7 cellular contexts compared by ENCODE assay signal in the genomic region with DNA sequence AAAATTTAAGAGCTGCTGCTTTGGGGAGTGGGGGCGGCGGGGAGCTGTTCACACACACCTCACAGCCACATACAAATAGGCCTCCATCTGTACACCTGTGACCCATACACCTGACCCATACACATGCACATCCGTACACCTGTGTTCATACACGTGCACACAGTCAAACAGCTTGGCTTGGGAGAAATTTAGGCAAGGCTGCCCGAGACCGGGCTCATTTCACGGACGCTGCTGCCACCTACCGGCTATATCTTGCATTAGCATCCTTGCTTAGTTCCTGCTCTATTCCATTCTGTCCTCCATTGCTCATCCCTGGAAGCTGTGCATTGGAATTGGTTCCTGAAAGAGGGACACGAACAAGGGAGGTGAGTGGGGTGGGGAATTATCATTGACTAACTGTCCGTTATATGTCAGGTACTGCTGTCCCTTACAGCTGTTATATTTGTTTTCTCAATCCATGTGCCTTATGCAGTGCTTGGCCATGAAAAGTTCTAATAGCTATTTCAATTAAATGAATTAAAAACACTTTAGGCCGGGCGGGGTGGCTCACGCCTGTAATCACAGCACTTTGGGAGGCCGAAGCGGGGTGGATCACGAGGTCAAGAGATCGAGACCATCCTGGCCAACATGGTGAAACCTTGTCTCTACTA. TPM values are rescaled to one million over a fixed set of nuclear protein-coding genes. Genes with fewer than 3 reads are reported as not detected.
DNase-seq lines count a peak whose midpoint lies in the region; TF ChIP-seq lines count a peak whose summit lies in the region.

No MANE protein-coding gene starts in this region.

- H4K20me1 ChIP-seq in SK-N-SH (ENCODE audit: insufficient read depth), result no peaks in the 10 kb centered on the region

- 17% methylated on average over 15 of the region's 18 CpGs for WGBS in SK-N-SH (ENCODE audit: low lambda C conversion rate)

- peak; percentile 99 for TF ChIP-seq RAD21 in SK-N-SH (IDR thresholded peaks at IDR 0.05; ENCODE audit: low read length)

- CTCF ChIA-PET in SK-N-SH (lab: Yijun Ruan, JAX), result interaction anchor here (0.5 to 22.5 kb wide), 75 partner anchors 7 to 1832 kb away, joined by 3 to 894 read pairs (median 4); partner anchors contain the start of genes OPRD1, RNU11, SRSF4 and TAF12

- H3K4me1 ChIP-seq in SK-N-SH (ENCODE audit: control insufficient read depth in 1 of 2, insufficient read depth in 2 of 2, low read depth in 1 of 2, low read length in 1 of 2), result peaks cover 0 to 3% of the 10 kb centered on the region in 2 experiments; a peak in 1 of 4 replicates

- no peak overlapping the region for H3K4me2 ChIP-seq in SK-N-SH

- H3F3A ChIP-seq in SK-N-SH (replicated peaks; ENCODE audit: insufficient read depth), result no peaks in the 10 kb centered on the region

- H3K27ac ChIP-seq in SK-N-SH (ENCODE audit: low read depth in 2 of 2, low read length in 1 of 2), result no peak overlapping the region

- in situ Hi-C loops in GM13977 (cut with MboI; ENCODE audit: low pct_unique_long_range_greater_than_20kb, low sequenced_read_pairs, unreplicated experiment), result loop anchor here (10.0 kb wide), 2 partner anchors 92 to 232 kb away; partner anchors contain the start of genes RNU11 and TAF12

- no peaks in the 10 kb centered on the region for H3K9me3 ChIP-seq in SK-N-SH

- H3K79me2 ChIP-seq in SK-N-SH (ENCODE audit: insufficient read depth), result no peaks in the 10 kb centered on the region

- no peak overlapping the region for H2AFZ ChIP-seq in SK-N-SH (ENCODE audit: low read depth)

- POLR2A ChIA-PET in SK-N-SH (lab: Yijun Ruan, JAX), result interaction anchor here (0.6 to 1.9 kb wide), 6 partner anchors 11 to 296 kb away, joined by 3 to 14 read pairs (median 6); partner anchors contain the start of genes RNU11 and TAF12

- peak overlapping the region in 1 of 2 experiments; percentile 31; a peak in 1 of 4 replicates for H3K4me3 ChIP-seq in SK-N-SH (ENCODE audit: low read depth in 2 of 2, low read length in 1 of 2)

- no peaks in the 10 kb centered on the region for H3K27me3 ChIP-seq in SK-N-SH (ENCODE audit: insufficient read depth)

- peak; percentile 84 for TF ChIP-seq CTCF in GM13977 (IDR thresholded peaks at IDR 0.05; ENCODE audit: extremely low read depth, insufficient read depth, missing control alignments)
- peak; percentile 91 for TF ChIP-seq CTCF in SK-N-SH (IDR thresholded peaks at IDR 0.05)

- H3K9me2 ChIP-seq in SK-N-SH, result no peaks in the 10 kb centered on the region

- H3K36me3 ChIP-seq in SK-N-SH (replicated peaks in 1 of 2; ENCODE audit: control insufficient read depth in 1 of 2, insufficient read depth in 2 of 2, low read length in 1 of 2), result no peaks in the 10 kb centered on the region

- DNase-seq in GM13977 (ENCODE audit: low spot score) (peak; percentile 80), NCI-H1048 (lab: John Stamatoyannopoulos, UW) (peak; percentile 20), SK-N-SH (peak; percentile 80), glomerular visceral epithelial cell (ENCODE audit: extremely low spot score) (peak; percentile 80), pons (ENCODE audit: low spot score) (peak; percentile 66), ureter (ENCODE audit: low spot score) (peak; percentile 82)
- peak; percentile 76 for DNase-seq in activated naive CD4-positive, alpha-beta T cell treated with Interleukin-2 at 50 U/mL for 16 hours

- no peak overlapping the region for H3K9ac ChIP-seq in SK-N-SH

- no peak for TF ChIP-seq EP300 in SK-N-SH (IDR thresholded peaks at IDR 0.05; ENCODE audit: borderline replicate concordance in 1 of 2, low read depth in 1 of 2, low read length in 1 of 2)

TF ChIP-seq in SK-N-SH, 30 proteins besides CTCF, POLR2A, EP300 and RAD21:
- TF ChIP-seq, protein P1, sequence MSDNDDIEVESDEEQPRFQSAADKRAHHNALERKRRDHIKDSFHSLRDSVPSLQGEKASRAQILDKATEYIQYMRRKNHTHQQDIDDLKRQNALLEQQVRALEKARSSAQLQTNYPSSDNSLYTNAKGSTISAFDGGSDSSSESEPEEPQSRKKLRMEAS (IDR thresholded peaks at IDR 0.05; ENCODE audit: low read depth), result no peak
- TF ChIP-seq MEF2A (IDR thresholded peaks at IDR 0.05; ENCODE audit: borderline replicate concordance, low read depth) (no peak), RXRA (IDR thresholded peaks at IDR 0.05; ENCODE audit: borderline replicate concordance, low read depth) (no peak), CHD2 (IDR thresholded peaks at IDR 0.05; ENCODE audit: low read length, partially characterized antibody) (peak; percentile 47), RCOR1 (IDR thresholded peaks at IDR 0.05; ENCODE audit: low read length) (0 out of 2 replicates have a peak, but pooled peaks have one; percentile 37), MXI1 (IDR thresholded peaks at IDR 0.05; ENCODE audit: low read depth, low read length) (peak; percentile 78; the same call in 1 of the 2 replicates), FOSL2 (IDR thresholded peaks at IDR 0.05; ENCODE audit: borderline replicate concordance, low read depth) (no peak), NRF1 (IDR thresholded peaks at IDR 0.05; ENCODE audit: low read depth, low read length) (no peak), GATA2 (CRISPR knock-in tag; IDR thresholded peaks at IDR 0.05) (no peak), GABPA (IDR thresholded peaks at IDR 0.05; ENCODE audit: low read depth) (no peak), SMC3 (IDR thresholded peaks at IDR 0.05; ENCODE audit: low read depth, low read length) (peak; percentile 98), FOXM1 (IDR thresholded peaks at IDR 0.05; ENCODE audit: low read depth) (no peak), RFX5 (IDR thresholded peaks at IDR 0.05; ENCODE audit: low read length) (0 out of 2 replicates have a peak, but pooled peaks have one; percentile 29), SIN3A (IDR thresholded peaks at IDR 0.05; ENCODE audit: borderline replicate concordance, low read depth, low read length) (peak; percentile 53; the same call in 1 of the 2 replicates)
- TF ChIP-seq, protein P2, sequence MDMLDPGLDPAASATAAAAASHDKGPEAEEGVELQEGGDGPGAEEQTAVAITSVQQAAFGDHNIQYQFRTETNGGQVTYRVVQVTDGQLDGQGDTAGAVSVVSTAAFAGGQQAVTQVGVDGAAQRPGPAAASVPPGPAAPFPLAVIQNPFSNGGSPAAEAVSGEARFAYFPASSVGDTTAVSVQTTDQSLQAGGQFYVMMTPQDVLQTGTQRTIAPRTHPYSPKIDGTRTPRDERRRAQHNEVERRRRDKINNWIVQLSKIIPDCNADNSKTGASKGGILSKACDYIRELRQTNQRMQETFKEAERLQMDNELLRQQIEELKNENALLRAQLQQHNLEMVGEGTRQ (IDR thresholded peaks at IDR 0.05; ENCODE audit: borderline replicate concordance, low read depth, low read length), result no peak

RNA-seq across cellular contexts. Expression of gene EPB41, which starts 37.1 kb away (rescaled TPM):
- 7.4 and 10.3 TPM in 2 replicates for polyA plus RNA-seq in SK-N-SH (2012; rRNA removed)
- polyA plus RNA-seq in SK-N-SH (2012; cell fraction: cytosol; rRNA removed), result 8.9 and 14.2 TPM in 2 replicates
- polyA plus RNA-seq in SK-N-SH (2012; cell fraction: nucleus; rRNA removed), result 12.1 and 21.9 TPM in 2 replicates
- 109 TPM for total RNA-seq in ureter

Comparison
In these comparisons a context has a peak if more than half of its experiments do, and no peak if none do; other contexts are left out.
1. DNase-seq: peak in every context shown above with its lines; median percentile 82 in ureter; 80 in GM13977; 80 in SK-N-SH; 80 in glomerular visceral epithelial cell; 76 in activated naive CD4-positive, alpha-beta T cell treated with Interleukin-2 at 50 U/mL for 16 hours; 66 in pons; 20 in NCI-H1048.